In genomic region chrX:47817421-47817820, GRCh38 we compare ENCODE assay signal across 1 cellular context.
TF ChIP-seq lines count a peak whose summit lies in the region.

No MANE protein-coding gene starts in this region.

TF ChIP-seq in K562, 482 proteins besides CTCF, POLR2A, EP300 and RAD21 (continued from another document and continues in another):
- TF ChIP-seq TRIM24 (IDR thresholded peaks at IDR 0.05) (peak; percentile 93 to 96), ZNF766 (CRISPR knock-in tag; conservative IDR thresholded peaks at IDR 0.05) (peak; percentile 89), KLF1 (tag; IDR thresholded peaks at IDR 0.05) (no peak), ZNF551 (CRISPR knock-in tag; IDR thresholded peaks at IDR 0.05) (no peak), MNT (conservative IDR thresholded peaks at IDR 0.05) (peak; percentile 33 to 59; a peak in 1 of 4 replicates), SMAD4 (CRISPR knock-in tag; conservative IDR thresholded peaks at IDR 0.05) (peak; percentile 92), ZNF764 (CRISPR knock-in tag; IDR thresholded peaks at IDR 0.05; ENCODE audit: low read depth) (no peak), ZFX (CRISPR knock-in tag; IDR thresholded peaks at IDR 0.05) (no peak), RBM15 (IDR thresholded peaks at IDR 0.05; ENCODE audit: insufficient read depth, low read length) (no peak), ATF2 (CRISPR knock-in tag; IDR thresholded peaks at IDR 0.05) (no peak), FOS (IDR thresholded peaks at IDR 0.05; ENCODE audit: extremely low read depth, insufficient read length) (no peak), NFATC3 (IDR thresholded peaks at IDR 0.05) (no peak), CBX3 (IDR thresholded peaks at IDR 0.05; ENCODE audit: borderline replicate concordance in 1 of 2, low read length in 2 of 2) (peak in 1 of 2 experiments; percentile 15; a peak in 1 of 3 replicates), TFAM (CRISPR knock-in tag; conservative IDR thresholded peaks at IDR 0.05) (no peak), STAG1 (CRISPR knock-in tag; IDR thresholded peaks at IDR 0.05; ENCODE audit: borderline replicate concordance) (no peak), DIDO1 (tag; IDR thresholded peaks at IDR 0.05; ENCODE audit: low read depth) (no peak), HDAC8 (tag; IDR thresholded peaks at IDR 0.05) (no peak), ZNF41 (CRISPR knock-in tag; conservative IDR thresholded peaks at IDR 0.05) (no peak), ZKSCAN8 (CRISPR knock-in tag; IDR thresholded peaks at IDR 0.05) (no peak), ZNF431 (CRISPR knock-in tag; IDR thresholded peaks at IDR 0.05) (no peak), NFE2 (IDR thresholded peaks at IDR 0.05; ENCODE audit: low read depth) (no peak), VEZF1 (CRISPR knock-in tag; IDR thresholded peaks at IDR 0.05) (peak; percentile 56; the same call in 1 of the 2 replicates), BACH1 (tag; IDR thresholded peaks at IDR 0.05) (no peak), ZNF212 (CRISPR knock-in tag; IDR thresholded peaks at IDR 0.05) (no peak), STAT5B (CRISPR knock-in tag; IDR thresholded peaks at IDR 0.05) (no peak), RFX1 (IDR thresholded peaks at IDR 0.05) (no peak; the same call in 1 of the 2 replicates), JUND (IDR thresholded peaks at IDR 0.05; ENCODE audit: borderline replicate concordance, low read depth, low read length) (peak; percentile 27; the same call in 1 of the 2 replicates), JUND (tag; IDR thresholded peaks at IDR 0.05; ENCODE audit: borderline replicate concordance, low read depth, low read length) (no peak; the same call in 2 of the 3 replicates), CXXC5 (CRISPR knock-in tag; IDR thresholded peaks at IDR 0.05) (0 out of 2 replicates have a peak, but pooled peaks have one; percentile 23), NFRKB (IDR thresholded peaks at IDR 0.05; ENCODE audit: low read depth) (no peak), ILK (tag; IDR thresholded peaks at IDR 0.05; ENCODE audit: borderline replicate concordance, low read depth) (no peak), CAMTA2 (CRISPR knock-in tag; conservative IDR thresholded peaks at IDR 0.05) (no peak), NR4A1 (CRISPR knock-in tag; IDR thresholded peaks at IDR 0.05) (no peak), NR4A1 (tag; IDR thresholded peaks at IDR 0.05) (0 out of 2 replicates have a peak, but pooled peaks have one; percentile 49), NR1H2 (CRISPR knock-in tag; IDR thresholded peaks at IDR 0.05) (no peak), XRCC5 (IDR thresholded peaks at IDR 0.05; ENCODE audit: low read depth, low read length) (no peak), NRF1 (conservative IDR thresholded peaks at IDR 0.05 in 1 of 2, IDR thresholded peaks at IDR 0.05 in 1 of 2) (no peak; a peak in 1 of 4 replicates), MYBL2 (IDR thresholded peaks at IDR 0.05; ENCODE audit: low read depth) (no peak), MYBL2 (CRISPR knock-in tag; IDR thresholded peaks at IDR 0.05; ENCODE audit: borderline replicate concordance) (no peak)
- TF ChIP-seq, protein P1, sequence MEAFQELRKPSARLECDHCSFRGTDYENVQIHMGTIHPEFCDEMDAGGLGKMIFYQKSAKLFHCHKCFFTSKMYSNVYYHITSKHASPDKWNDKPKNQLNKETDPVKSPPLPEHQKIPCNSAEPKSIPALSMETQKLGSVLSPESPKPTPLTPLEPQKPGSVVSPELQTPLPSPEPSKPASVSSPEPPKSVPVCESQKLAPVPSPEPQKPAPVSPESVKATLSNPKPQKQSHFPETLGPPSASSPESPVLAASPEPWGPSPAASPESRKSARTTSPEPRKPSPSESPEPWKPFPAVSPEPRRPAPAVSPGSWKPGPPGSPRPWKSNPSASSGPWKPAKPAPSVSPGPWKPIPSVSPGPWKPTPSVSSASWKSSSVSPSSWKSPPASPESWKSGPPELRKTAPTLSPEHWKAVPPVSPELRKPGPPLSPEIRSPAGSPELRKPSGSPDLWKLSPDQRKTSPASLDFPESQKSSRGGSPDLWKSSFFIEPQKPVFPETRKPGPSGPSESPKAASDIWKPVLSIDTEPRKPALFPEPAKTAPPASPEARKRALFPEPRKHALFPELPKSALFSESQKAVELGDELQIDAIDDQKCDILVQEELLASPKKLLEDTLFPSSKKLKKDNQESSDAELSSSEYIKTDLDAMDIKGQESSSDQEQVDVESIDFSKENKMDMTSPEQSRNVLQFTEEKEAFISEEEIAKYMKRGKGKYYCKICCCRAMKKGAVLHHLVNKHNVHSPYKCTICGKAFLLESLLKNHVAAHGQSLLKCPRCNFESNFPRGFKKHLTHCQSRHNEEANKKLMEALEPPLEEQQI (IDR thresholded peaks at IDR 0.05) = peak; percentile 84
- TF ChIP-seq, protein P2, sequence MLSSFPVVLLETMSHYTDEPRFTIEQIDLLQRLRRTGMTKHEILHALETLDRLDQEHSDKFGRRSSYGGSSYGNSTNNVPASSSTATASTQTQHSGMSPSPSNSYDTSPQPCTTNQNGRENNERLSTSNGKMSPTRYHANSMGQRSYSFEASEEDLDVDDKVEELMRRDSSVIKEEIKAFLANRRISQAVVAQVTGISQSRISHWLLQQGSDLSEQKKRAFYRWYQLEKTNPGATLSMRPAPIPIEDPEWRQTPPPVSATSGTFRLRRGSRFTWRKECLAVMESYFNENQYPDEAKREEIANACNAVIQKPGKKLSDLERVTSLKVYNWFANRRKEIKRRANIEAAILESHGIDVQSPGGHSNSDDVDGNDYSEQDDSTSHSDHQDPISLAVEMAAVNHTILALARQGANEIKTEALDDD (IDR thresholded peaks at IDR 0.05) = peak; percentile 70
- TF ChIP-seq, protein P3, sequence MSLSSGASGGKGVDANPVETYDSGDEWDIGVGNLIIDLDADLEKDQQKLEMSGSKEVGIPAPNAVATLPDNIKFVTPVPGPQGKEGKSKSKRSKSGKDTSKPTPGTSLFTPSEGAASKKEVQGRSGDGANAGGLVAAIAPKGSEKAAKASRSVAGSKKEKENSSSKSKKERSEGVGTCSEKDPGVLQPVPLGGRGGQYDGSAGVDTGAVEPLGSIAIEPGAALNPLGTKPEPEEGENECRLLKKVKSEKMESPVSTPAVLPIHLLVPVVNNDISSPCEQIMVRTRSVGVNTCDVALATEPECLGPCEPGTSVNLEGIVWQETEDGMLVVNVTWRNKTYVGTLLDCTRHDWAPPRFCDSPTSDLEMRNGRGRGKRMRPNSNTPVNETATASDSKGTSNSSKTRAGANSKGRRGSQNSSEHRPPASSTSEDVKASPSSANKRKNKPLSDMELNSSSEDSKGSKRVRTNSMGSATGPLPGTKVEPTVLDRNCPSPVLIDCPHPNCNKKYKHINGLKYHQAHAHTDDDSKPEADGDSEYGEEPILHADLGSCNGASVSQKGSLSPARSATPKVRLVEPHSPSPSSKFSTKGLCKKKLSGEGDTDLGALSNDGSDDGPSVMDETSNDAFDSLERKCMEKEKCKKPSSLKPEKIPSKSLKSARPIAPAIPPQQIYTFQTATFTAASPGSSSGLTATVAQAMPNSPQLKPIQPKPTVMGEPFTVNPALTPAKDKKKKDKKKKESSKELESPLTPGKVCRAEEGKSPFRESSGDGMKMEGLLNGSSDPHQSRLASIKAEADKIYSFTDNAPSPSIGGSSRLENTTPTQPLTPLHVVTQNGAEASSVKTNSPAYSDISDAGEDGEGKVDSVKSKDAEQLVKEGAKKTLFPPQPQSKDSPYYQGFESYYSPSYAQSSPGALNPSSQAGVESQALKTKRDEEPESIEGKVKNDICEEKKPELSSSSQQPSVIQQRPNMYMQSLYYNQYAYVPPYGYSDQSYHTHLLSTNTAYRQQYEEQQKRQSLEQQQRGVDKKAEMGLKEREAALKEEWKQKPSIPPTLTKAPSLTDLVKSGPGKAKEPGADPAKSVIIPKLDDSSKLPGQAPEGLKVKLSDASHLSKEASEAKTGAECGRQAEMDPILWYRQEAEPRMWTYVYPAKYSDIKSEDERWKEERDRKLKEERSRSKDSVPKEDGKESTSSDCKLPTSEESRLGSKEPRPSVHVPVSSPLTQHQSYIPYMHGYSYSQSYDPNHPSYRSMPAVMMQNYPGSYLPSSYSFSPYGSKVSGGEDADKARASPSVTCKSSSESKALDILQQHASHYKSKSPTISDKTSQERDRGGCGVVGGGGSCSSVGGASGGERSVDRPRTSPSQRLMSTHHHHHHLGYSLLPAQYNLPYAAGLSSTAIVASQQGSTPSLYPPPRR (CRISPR knock-in tag; IDR thresholded peaks at IDR 0.05; ENCODE audit: borderline replicate concordance) = no peak
- TF ChIP-seq, protein P4, sequence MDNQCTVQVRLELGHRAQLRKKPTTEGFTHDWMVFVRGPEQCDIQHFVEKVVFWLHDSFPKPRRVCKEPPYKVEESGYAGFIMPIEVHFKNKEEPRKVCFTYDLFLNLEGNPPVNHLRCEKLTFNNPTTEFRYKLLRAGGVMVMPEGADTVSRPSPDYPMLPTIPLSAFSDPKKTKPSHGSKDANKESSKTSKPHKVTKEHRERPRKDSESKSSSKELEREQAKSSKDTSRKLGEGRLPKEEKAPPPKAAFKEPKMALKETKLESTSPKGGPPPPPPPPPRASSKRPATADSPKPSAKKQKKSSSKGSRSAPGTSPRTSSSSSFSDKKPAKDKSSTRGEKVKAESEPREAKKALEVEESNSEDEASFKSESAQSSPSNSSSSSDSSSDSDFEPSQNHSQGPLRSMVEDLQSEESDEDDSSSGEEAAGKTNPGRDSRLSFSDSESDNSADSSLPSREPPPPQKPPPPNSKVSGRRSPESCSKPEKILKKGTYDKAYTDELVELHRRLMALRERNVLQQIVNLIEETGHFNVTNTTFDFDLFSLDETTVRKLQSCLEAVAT (IDR thresholded peaks at IDR 0.05) = no peak
- TF ChIP-seq, protein P5, sequence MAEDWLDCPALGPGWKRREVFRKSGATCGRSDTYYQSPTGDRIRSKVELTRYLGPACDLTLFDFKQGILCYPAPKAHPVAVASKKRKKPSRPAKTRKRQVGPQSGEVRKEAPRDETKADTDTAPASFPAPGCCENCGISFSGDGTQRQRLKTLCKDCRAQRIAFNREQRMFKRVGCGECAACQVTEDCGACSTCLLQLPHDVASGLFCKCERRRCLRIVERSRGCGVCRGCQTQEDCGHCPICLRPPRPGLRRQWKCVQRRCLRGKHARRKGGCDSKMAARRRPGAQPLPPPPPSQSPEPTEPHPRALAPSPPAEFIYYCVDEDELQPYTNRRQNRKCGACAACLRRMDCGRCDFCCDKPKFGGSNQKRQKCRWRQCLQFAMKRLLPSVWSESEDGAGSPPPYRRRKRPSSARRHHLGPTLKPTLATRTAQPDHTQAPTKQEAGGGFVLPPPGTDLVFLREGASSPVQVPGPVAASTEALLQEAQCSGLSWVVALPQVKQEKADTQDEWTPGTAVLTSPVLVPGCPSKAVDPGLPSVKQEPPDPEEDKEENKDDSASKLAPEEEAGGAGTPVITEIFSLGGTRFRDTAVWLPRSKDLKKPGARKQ (CRISPR knock-in tag; IDR thresholded peaks at IDR 0.05) = no peak
- TF ChIP-seq, protein P6, sequence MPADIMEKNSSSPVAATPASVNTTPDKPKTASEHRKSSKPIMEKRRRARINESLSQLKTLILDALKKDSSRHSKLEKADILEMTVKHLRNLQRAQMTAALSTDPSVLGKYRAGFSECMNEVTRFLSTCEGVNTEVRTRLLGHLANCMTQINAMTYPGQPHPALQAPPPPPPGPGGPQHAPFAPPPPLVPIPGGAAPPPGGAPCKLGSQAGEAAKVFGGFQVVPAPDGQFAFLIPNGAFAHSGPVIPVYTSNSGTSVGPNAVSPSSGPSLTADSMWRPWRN (IDR thresholded peaks at IDR 0.05; ENCODE audit: low read depth) = 0 out of 2 replicates have a peak, but pooled peaks have one; percentile 35
- TF ChIP-seq, protein P7, sequence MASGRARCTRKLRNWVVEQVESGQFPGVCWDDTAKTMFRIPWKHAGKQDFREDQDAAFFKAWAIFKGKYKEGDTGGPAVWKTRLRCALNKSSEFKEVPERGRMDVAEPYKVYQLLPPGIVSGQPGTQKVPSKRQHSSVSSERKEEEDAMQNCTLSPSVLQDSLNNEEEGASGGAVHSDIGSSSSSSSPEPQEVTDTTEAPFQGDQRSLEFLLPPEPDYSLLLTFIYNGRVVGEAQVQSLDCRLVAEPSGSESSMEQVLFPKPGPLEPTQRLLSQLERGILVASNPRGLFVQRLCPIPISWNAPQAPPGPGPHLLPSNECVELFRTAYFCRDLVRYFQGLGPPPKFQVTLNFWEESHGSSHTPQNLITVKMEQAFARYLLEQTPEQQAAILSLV (tag; IDR thresholded peaks at IDR 0.05) = no peak
- TF ChIP-seq, protein P8, sequence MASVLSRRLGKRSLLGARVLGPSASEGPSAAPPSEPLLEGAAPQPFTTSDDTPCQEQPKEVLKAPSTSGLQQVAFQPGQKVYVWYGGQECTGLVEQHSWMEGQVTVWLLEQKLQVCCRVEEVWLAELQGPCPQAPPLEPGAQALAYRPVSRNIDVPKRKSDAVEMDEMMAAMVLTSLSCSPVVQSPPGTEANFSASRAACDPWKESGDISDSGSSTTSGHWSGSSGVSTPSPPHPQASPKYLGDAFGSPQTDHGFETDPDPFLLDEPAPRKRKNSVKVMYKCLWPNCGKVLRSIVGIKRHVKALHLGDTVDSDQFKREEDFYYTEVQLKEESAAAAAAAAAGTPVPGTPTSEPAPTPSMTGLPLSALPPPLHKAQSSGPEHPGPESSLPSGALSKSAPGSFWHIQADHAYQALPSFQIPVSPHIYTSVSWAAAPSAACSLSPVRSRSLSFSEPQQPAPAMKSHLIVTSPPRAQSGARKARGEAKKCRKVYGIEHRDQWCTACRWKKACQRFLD (CRISPR knock-in tag; IDR thresholded peaks at IDR 0.05) = no peak
